23 cellular contexts compared by ENCODE assay signal in genomic region chr2:220696280-220696669, GRCh38.
A peak's percentile ranks its signal among the peaks of the same experiment; 100 is the strongest.
DNase-seq lines count a peak whose midpoint lies in the region; ATAC-seq and TF ChIP-seq lines count a peak whose summit lies in the region.
"Had no signal": no experiment of that assay in that cellular context is flagged by ENCODE, and none has a peak within 500 bp of the region (broad histone marks: within the 10 kb centered on the region; RNA-seq: fewer than 3 reads in every experiment).

No MANE protein-coding gene starts in this region.

- no peak overlapping the region for H3K27ac Mint-ChIP-seq in T-helper 2 cell treated with Interferon-gamma antibody and Interleukin-4, amounts not matched to agents 5 μg/mL and 100 μg/mL, for 36 hours
- H3K27ac Mint-ChIP-seq: CD14-positive monocyte; CD4-positive, alpha-beta T cell; GM23338; H9; HFFc6 had no signal

- ATAC-seq in left cardiac atrium (no peak), PC-3 (peak; percentile 73), GM18517 (IDR thresholded peaks at IDR 0.05; ENCODE audit: unreplicated experiment) (no peak)
- ATAC-seq: GM23338, HCT116 had no signal

- H3K36me3 Mint-ChIP-seq in T-helper 2 cell treated with Interferon-gamma antibody and Interleukin-4, amounts not matched to agents 5 μg/mL and 100 μg/mL, for 36 hours (ENCODE audit: low read depth), result no peaks in the 10 kb centered on the region
- H3K36me3 Mint-ChIP-seq: CD14-positive monocyte; CD8-positive, alpha-beta memory T cell had no signal

- no peaks in the 10 kb centered on the region for H3K9me2 ChIP-seq in PC-3 (replicated peaks; ENCODE audit: low read length)

- no peaks in the 10 kb centered on the region for H3K4me1 Mint-ChIP-seq in T-helper 2 cell treated with Interferon-gamma antibody and Interleukin-4, amounts not matched to agents 5 μg/mL and 100 μg/mL, for 36 hours (ENCODE audit: low read depth)
- H3K4me1 Mint-ChIP-seq: CD14-positive monocyte; CD8-positive, alpha-beta memory T cell; GM23338; H9 had no signal

- no peak overlapping the region for H4K5ac ChIP-seq in mesendoderm (ENCODE audit: low read length)

- no peak overlapping the region for H2BK15ac ChIP-seq in mesendoderm (replicated peaks; ENCODE audit: low read depth)

- no peak overlapping the region for H3K18ac ChIP-seq in mesendoderm (ENCODE audit: low read length)

- H3K4me2 ChIP-seq in PC-3 (ENCODE audit: low read length) (peak overlapping the region; percentile 27), mesendoderm (ENCODE audit: low read length) (no peak overlapping the region)
- H3K4me2 ChIP-seq: BLaER1 treated with 17β-estradiol and CSF1 and Interleukin-3, amounts not matched to agents 10 nM and 100 nM; GM23338 had no signal

- H3K79me1 ChIP-seq in mesendoderm (ENCODE audit: low read length), result no peaks in the 10 kb centered on the region

- peaks cover 6% of the 10 kb centered on the region for H3K9me3 Mint-ChIP-seq in T-helper 2 cell treated with Interferon-gamma antibody and Interleukin-4, amounts not matched to agents 5 μg/mL and 100 μg/mL, for 36 hours
- H3K9me3 Mint-ChIP-seq: CD4-positive, alpha-beta T cell had no signal

- intact Hi-C loops in left ventricle myocardium inferior (cut with micrococcal nuclease), result no loop called here
- intact Hi-C loops in left cardiac atrium (cut with DNase I), result no loop called here
- intact Hi-C loops in PC-3 (cut with micrococcal nuclease), result loop anchor here (10.0 kb wide), 1 partner anchor 149 kb away; no protein-coding TSS in a partner anchor

- H3K4me3 ChIP-seq in left ventricle myocardium inferior (no peak overlapping the region), PC-3 (ENCODE audit: low read length) (no peak overlapping the region), mesendoderm (ENCODE audit: low read length) (no peak overlapping the region)
- H3K4me3 ChIP-seq: BLaER1 treated with 17β-estradiol and CSF1 and Interleukin-3, amounts not matched to agents 10 nM and 100 nM; GM23338 had no signal

- H3K36me3 ChIP-seq in left ventricle myocardium inferior (no peaks in the 10 kb centered on the region), PC-3 (ENCODE audit: low read depth, low read length) (no peaks in the 10 kb centered on the region; the same call in 1 of the 2 replicates), mesendoderm (ENCODE audit: control insufficient read depth, insufficient read depth, low read length) (no peaks in the 10 kb centered on the region)
- H3K36me3 ChIP-seq: BE2C; BLaER1 treated with 17β-estradiol and CSF1 and Interleukin-3, amounts not matched to agents 10 nM and 100 nM had no signal

- no peaks in the 10 kb centered on the region for H3K79me2 ChIP-seq in PC-3 (ENCODE audit: low read length)
- no peaks in the 10 kb centered on the region for H3K79me2 ChIP-seq in mesendoderm (ENCODE audit: control insufficient read depth, insufficient read depth, low read length)

- no peak overlapping the region for H3K56ac ChIP-seq in mesendoderm (ENCODE audit: low read length)

- TF ChIP-seq CTCF in left ventricle myocardium inferior (IDR thresholded peaks at IDR 0.05; ENCODE audit: borderline replicate concordance) (no peak), PC-3 (conservative IDR thresholded peaks at IDR 0.05; ENCODE audit: low read depth, low read length) (no peak; the same call in 1 of the 2 replicates)

- no peak overlapping the region for H2BK5ac ChIP-seq in mesendoderm (ENCODE audit: low read length)

- H2AK5ac ChIP-seq in mesendoderm (ENCODE audit: low read length), result no peak overlapping the region

- H3K9ac ChIP-seq in PC-3 (ENCODE audit: low read length) (no peak overlapping the region), mesendoderm (ENCODE audit: low read length) (no peak overlapping the region)
- H3K9ac ChIP-seq: BLaER1 treated with 17β-estradiol and CSF1 and Interleukin-3, amounts not matched to agents 10 nM and 100 nM had no signal

- H3K27me3 ChIP-seq in left ventricle myocardium inferior (ENCODE audit: low read depth), result no peaks in the 10 kb centered on the region
- H3K27me3 ChIP-seq in PC-3 (ENCODE audit: low read length), result no peaks in the 10 kb centered on the region
- H3K27me3 ChIP-seq in mesendoderm (ENCODE audit: insufficient read depth, low read length, poor library complexity), result no peaks in the 10 kb centered on the region
- H3K27me3 ChIP-seq: BE2C; BLaER1 treated with 17β-estradiol and CSF1 and Interleukin-3, amounts not matched to agents 10 nM and 100 nM had no signal

- no peaks in the 10 kb centered on the region for H3K27me3 Mint-ChIP-seq in T-helper 2 cell treated with Interferon-gamma antibody and Interleukin-4, amounts not matched to agents 5 μg/mL and 100 μg/mL, for 36 hours (ENCODE audit: low read depth)

- H3F3A ChIP-seq in PC-3 (ENCODE audit: low read length, unreplicated experiment), result no peaks in the 10 kb centered on the region

- no peak overlapping the region for H3K4me3 Mint-ChIP-seq in T-helper 2 cell treated with Interferon-gamma antibody and Interleukin-4, amounts not matched to agents 5 μg/mL and 100 μg/mL, for 36 hours
- H3K4me3 Mint-ChIP-seq: CD14-positive monocyte; CD4-positive, alpha-beta T cell; CD8-positive, alpha-beta memory T cell; GM23338; H9; HFFc6 had no signal

- H3K9me3 ChIP-seq in left ventricle myocardium inferior (replicated peaks) (peaks cover 7% of the 10 kb centered on the region), PC-3 (ENCODE audit: low read length) (no peaks in the 10 kb centered on the region)
- H3K9me3 ChIP-seq: BE2C had no signal

- CTCF ChIA-PET in PC-3 (lab: Charles Lee), result no interaction called here
- CTCF ChIA-PET in HEK293T (lab: Yijun Ruan, JAX), result no interaction called here

- WGBS in mesendoderm (ENCODE audit: extremely low coverage, insufficient coverage, low lambda C conversion rate), result no CpG with 5 or more reads among the region's 6 CpGs

- POLR2A ChIA-PET in PC-3 (lab: Charles Lee; ENCODE audit: unreplicated experiment) (no interaction called here), HEK293T (lab: Yijun Ruan, JAX) (no interaction called here)

- H4K8ac ChIP-seq in mesendoderm (ENCODE audit: low read depth, low read length), result no peak overlapping the region

- H2BK120ac ChIP-seq in mesendoderm (ENCODE audit: low read depth, low read length), result no peak overlapping the region

- H3K27ac ChIP-seq in left ventricle myocardium inferior (replicated peaks), result peak overlapping the region; percentile 26
- H3K27ac ChIP-seq in PC-3 (ENCODE audit: low read length), result no peak overlapping the region
- no peak overlapping the region for H3K27ac ChIP-seq in mesendoderm (ENCODE audit: low read depth, low read length)
- H3K27ac ChIP-seq: 22Rv1; BLaER1 treated with 17β-estradiol and CSF1 and Interleukin-3, amounts not matched to agents 10 nM and 100 nM had no signal

- BruUV-seq in PC-3 (replicated peaks; lab: Mats Ljungman, UMichigan), result no TSS peak

- H2AFZ ChIP-seq in PC-3 (ENCODE audit: low read length), result no peak overlapping the region
- H2AFZ ChIP-seq: GM23338 had no signal

- H4K20me1 ChIP-seq in PC-3 (ENCODE audit: low read length), result no peaks in the 10 kb centered on the region
- H4K20me1 ChIP-seq: BLaER1 treated with 17β-estradiol and CSF1 and Interleukin-3, amounts not matched to agents 10 nM and 100 nM had no signal

- H3K4me1 ChIP-seq in left ventricle myocardium inferior, result peaks cover 8% of the 10 kb centered on the region
- peaks cover 10% of the 10 kb centered on the region for H3K4me1 ChIP-seq in PC-3 (ENCODE audit: insufficient read depth, low read length)
- H3K4me1 ChIP-seq in mesendoderm (ENCODE audit: control insufficient read depth, low read depth, low read length), result no peaks in the 10 kb centered on the region
- H3K4me1 ChIP-seq: BE2C; BLaER1 treated with 17β-estradiol and CSF1 and Interleukin-3, amounts not matched to agents 10 nM and 100 nM had no signal

- no peak overlapping the region for H3K4ac ChIP-seq in mesendoderm (ENCODE audit: low read depth, low read length)

- no peak overlapping the region for H3K23ac ChIP-seq in mesendoderm (ENCODE audit: low read length)

- DNase-seq in left ventricle myocardium inferior (no peak), left cardiac atrium (no peak), PC-3 (peak; percentile 76), kidney glomerular epithelial cell (lab: John Stamatoyannopoulos, UW) (peak; percentile 9), HEK293T (ENCODE audit: extremely low spot score) (no peak), mesendoderm (no peak)
- DNase-seq in T-helper 2 cell treated with Interferon-gamma antibody and Interleukin-4, amounts not matched to agents 5 μg/mL and 100 μg/mL, for 36 hours (ENCODE audit: low spot score), result no peak
- DNase-seq: ACHN; AML-193; BE2C; Calu3; CD4-positive, alpha-beta T cell; CD8-positive, alpha-beta memory T cell; DMS53; DMS79 treated with DMSO at 0.1 percent for 48 hours; H9; HFFc6 had no signal

TF ChIP-seq in HEK293T, 16 proteins besides CTCF, POLR2A, EP300 and RAD21:
- TF ChIP-seq FOXK2 (IDR thresholded peaks at IDR 0.05), result no peak
- no peak for TF ChIP-seq ARNT (IDR thresholded peaks at IDR 0.05)
- TF ChIP-seq CTBP1 (IDR thresholded peaks at IDR 0.05; ENCODE audit: borderline replicate concordance), result no peak
- no peak for TF ChIP-seq ELF4 (IDR thresholded peaks at IDR 0.05)
- no peak for TF ChIP-seq FOXM1 (IDR thresholded peaks at IDR 0.05; ENCODE audit: borderline replicate concordance)
- no peak for TF ChIP-seq ZNF384 (IDR thresholded peaks at IDR 0.05)
- TF ChIP-seq FOXA1 (IDR thresholded peaks at IDR 0.05), result no peak
- TF ChIP-seq HDGF (IDR thresholded peaks at IDR 0.05; ENCODE audit: borderline replicate concordance), result no peak
- TF ChIP-seq LEF1 (IDR thresholded peaks at IDR 0.05; ENCODE audit: borderline replicate concordance), result no peak
- no peak for TF ChIP-seq L3MBTL2 (conservative IDR thresholded peaks at IDR 0.05)
- TF ChIP-seq TARDBP (IDR thresholded peaks at IDR 0.05), result no peak
- TF ChIP-seq NFRKB (IDR thresholded peaks at IDR 0.05), result no peak
- no peak for TF ChIP-seq PKNOX1 (IDR thresholded peaks at IDR 0.05)
- no peak for TF ChIP-seq SP1 (IDR thresholded peaks at IDR 0.05)
- TF ChIP-seq BHLHE40 (IDR thresholded peaks at IDR 0.05; ENCODE audit: borderline replicate concordance), result no peak
- TF ChIP-seq SUZ12 (IDR thresholded peaks at IDR 0.05), result no peak

Comparison
In these comparisons a context has a peak if more than half of its experiments do, and no peak if none do; other contexts are left out.
1. DNase-seq: peak in PC-3 (single experiment) and kidney glomerular epithelial cell (single experiment); none in left ventricle myocardium inferior (single experiment), left cardiac atrium (single experiment), HEK293T (single experiment), T-helper 2 cell treated with Interferon-gamma antibody and Interleukin-4, amounts not matched to agents 5 μg/mL and 100 μg/mL, for 36 hours (single experiment) and mesendoderm (single experiment).